ENCODE assay signal across 38 cellular contexts in the genomic region with DNA sequence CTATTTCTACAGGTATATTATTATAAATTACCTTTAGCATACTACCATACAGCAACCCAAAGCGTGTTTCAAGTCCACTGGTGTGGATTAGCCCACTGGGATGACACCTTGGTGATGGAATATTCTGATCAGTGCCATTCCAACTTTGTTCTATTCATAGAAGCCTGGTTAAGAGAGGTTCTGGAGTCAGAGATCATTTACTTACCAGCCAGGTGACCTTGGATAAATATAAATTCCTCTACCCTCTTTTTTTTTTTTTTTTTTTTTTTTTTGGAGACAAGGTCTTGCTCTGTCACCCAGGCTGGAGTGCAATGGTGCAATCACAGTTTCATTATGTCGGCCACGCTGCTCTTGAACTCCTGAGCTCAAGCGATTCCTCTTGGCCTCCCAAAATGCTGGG. TPM values are rescaled to one million over a fixed set of nuclear protein-coding genes. Genes with fewer than 3 reads are reported as not detected.
"Had no signal": no experiment of that assay in that cellular context is flagged by ENCODE, and none has a peak within 500 bp of the region (broad histone marks: within the 10 kb centered on the region; RNA-seq: fewer than 3 reads in every experiment).

A gene (minus strand): TSS at position 101 of the 400 bp plus-strand sequence. CDS start 11,500 bp downstream, outside the sequence.

- H3K4me3 ChIP-seq: MG63 had no signal

- H3K27me3 ChIP-seq: MG63 had no signal

- H3K36me3 ChIP-seq: MG63 had no signal

- H3K9me3 ChIP-seq: MG63 had no signal

- DNase-seq: Karpas-422, Kasumi-1, MG63, MM.1S, MV-4-11, NCI-H1048, NCI-H1092, NCI-H1092 treated with DMSO at 0.1 percent for 48 hours, NCI-H1105, NCI-H1105 treated with DMSO at 0.1 percent for 48 hours, NCI-H1417, NCI-H1417 treated with DMSO at 0.1 percent for 48 hours, NCI-H1436, NCI-H1436 treated with DMSO at 0.1 percent for 48 hours, NCI-H146, NCI-H1694, NCI-H1694 treated with DMSO at 0.1 percent for 48 hours, NCI-H187, NCI-H187 treated with DMSO at 0.1 percent for 48 hours, NCI-H1930, NCI-H2029, NCI-H2029 treated with DMSO at 0.1 percent for 48 hours, NCI-H2081, NCI-H2081 treated with DMSO at 0.1 percent for 48 hours, NCI-H2107, NCI-H2171, NCI-H2171 treated with DMSO at 0.1 percent for 48 hours, NCI-H2227 treated with DMSO at 0.1 percent for 48 hours, NCI-H226, NCI-H345, NCI-H446, NCI-H446 treated with DMSO at 0.1 percent for 48 hours, NCI-H510A, NCI-H510A treated with DMSO at 0.1 percent for 48 hours had no signal

RNA-seq across cellular contexts. Expression of the gene that starts here (rescaled TPM):
- total RNA-seq: LHCN-M2, M059J, MCF 10A, NCI-H460 had no signal
